ENCODE assay signal across 8 cellular contexts in the genomic region with DNA sequence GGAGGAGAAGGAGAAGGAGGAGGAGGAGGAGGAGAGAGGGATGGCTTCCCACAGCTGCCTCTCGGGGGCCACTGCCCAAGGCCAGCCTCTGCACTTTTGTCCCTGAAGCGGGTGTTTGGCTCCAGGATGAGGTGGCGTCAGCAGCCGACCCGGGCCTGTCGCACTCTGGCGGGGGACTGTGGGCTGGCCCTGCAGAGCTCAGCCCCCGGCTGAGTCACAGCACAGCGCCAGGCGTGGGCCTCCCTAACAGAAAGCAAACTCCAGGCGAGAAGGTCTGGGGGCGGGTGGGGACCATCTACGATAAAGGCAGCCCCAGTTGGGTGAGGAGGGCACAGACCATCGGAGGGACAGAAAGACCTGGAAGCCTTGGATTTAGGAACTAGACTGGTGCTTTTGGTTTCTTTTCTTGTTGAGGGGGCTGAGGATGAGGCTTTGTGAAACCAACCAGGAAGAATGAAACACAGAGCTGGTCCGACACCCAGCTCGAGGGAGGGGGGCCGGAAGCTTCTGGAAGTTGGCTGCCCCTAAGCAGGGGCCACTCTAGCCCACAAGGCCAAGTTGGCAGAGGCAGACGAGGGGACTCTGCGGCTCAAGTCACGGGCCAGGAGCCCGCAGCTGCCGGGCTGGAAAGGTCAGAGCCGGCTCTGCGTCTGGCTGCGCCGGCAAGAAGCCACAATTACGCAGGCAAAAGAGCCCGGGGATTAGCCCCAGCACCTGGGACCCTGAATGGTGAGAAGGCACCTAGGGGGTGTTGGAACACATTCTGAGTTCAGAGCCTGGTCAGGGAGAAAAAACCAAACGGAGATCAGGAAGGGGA. TPM values are rescaled to one million over a fixed set of nuclear protein-coding genes. Genes with fewer than 3 reads are reported as not detected.
DNase-seq lines count a peak whose midpoint lies in the region; ATAC-seq and TF ChIP-seq lines count a peak whose summit lies in the region.

No MANE protein-coding gene starts in this region.

- ATAC-seq in GM19035 (IDR thresholded peaks at IDR 0.05; ENCODE audit: unreplicated experiment) = peak; percentile 37

- 24 to 30% methylated on average over 28 to 29 of the region's 29 CpGs for WGBS in lower leg skin, 2 donors

- TF ChIP-seq POLR2A in lower leg skin (IDR thresholded peaks at IDR 0.05) = peak in 1 of 2 donors; percentile 79

- H3K4me3 ChIP-seq in lower leg skin (ENCODE audit: low read depth, poor library complexity, severe bottlenecking) = no peak overlapping the region

- intact Hi-C loops in lower leg skin (cut with DNase I; ENCODE audit: low total_unique reads) = no loop called here

- no peak for TF ChIP-seq CTCF in lower leg skin (IDR thresholded peaks at IDR 0.05)

- DNase-seq in AG08395 (ENCODE audit: low spot score) (peak; percentile 91), NCI-H2107 treated with DMSO at 0.1 percent for 48 hours (lab: John Stamatoyannopoulos, UW; ENCODE audit: unreplicated experiment) (peak; percentile 39), dermis microvascular lymphatic vessel endothelial cell (ENCODE audit: low read depth in 2 of 2) (peak; percentile 73 to 87), lower leg skin (ENCODE audit: low spot score in 2 of 2) (peak; percentile 78 to 98), NCI-H2171 (lab: John Stamatoyannopoulos, UW) (no peak)
- DNase-seq in activated CD4-positive, alpha-beta T cell treated with anti-CD3 and anti-CD28 coated beads, Interleukin-2, amount 50 U/mL, for 48 hours = peak; percentile 86 to 89
- peak; percentile 86 for DNase-seq in stimulated activated CD4-positive, alpha-beta T cell treated with anti-CD3 and anti-CD28 coated beads, Interleukin-4, amount 100 ng/mL, for 1 hour

RNA-seq across cellular contexts. Expression of a gene that starts 18.2 kb away (rescaled TPM):
- total RNA-seq in dermis microvascular lymphatic vessel endothelial cell (113 and 130 TPM in 2 replicates), lower leg skin (100 to 1,000 TPM in 2 of 4 donors, 10 to 100 TPM in 2; 59.7 to 149 (median 105) TPM)

RNA-seq across cellular contexts. Expression of a gene that starts 23.3 kb away (rescaled TPM):
- total RNA-seq in dermis microvascular lymphatic vessel endothelial cell = 68.3 and 137 TPM in 2 replicates
- total RNA-seq in lower leg skin = 100 to 1,000 TPM; 337 to 886 (median 413) TPM

RNA-seq across cellular contexts. Expression of a gene that starts 30.5 kb away (rescaled TPM):
- total RNA-seq in dermis microvascular lymphatic vessel endothelial cell (0.13 and 0.25 TPM in 2 replicates), lower leg skin (1 to 10 TPM in 3 of 4 donors, under 1 TPM in 1; 0.97 to 5.9 (median 3.1) TPM)

RNA-seq across cellular contexts. Expression of a gene that starts 35.7 kb away (rescaled TPM):
- total RNA-seq in dermis microvascular lymphatic vessel endothelial cell (19.4 and 20.6 TPM in 2 replicates), lower leg skin (1 to 10 TPM; 2.4 to 7.1 (median 4.8) TPM)
